In genomic region chr2:12577567-12577966, GRCh38 we compare ENCODE assay signal across 22 cellular contexts.
A peak's percentile ranks its signal among the peaks of the same experiment; 100 is the strongest.
DNase-seq lines count a peak whose midpoint lies in the region; TF ChIP-seq lines count a peak whose summit lies in the region.
"Had no signal": no experiment of that assay in that cellular context is flagged by ENCODE, and none has a peak within 500 bp of the region (broad histone marks: within the 10 kb centered on the region; RNA-seq: fewer than 3 reads in every experiment).

No MANE protein-coding gene starts in this region.

- H3K9me3 Mint-ChIP-seq in neural progenitor cell, result peaks cover 2% of the 10 kb centered on the region
- H3K9me3 Mint-ChIP-seq in activated T-helper 1 cell treated with anti-CD3 and anti-CD28 coated beads, Interleukin-12 subunit alpha, Interleukin-12 subunit beta, Interleukin-2, Interleukin-4 antibody, amounts not matched to agents 30 ng/mL and 10 ng/mL and 1 ng/mL, durations not matched to agents 14 hours and 24 hours and 36 hours, result no peaks in the 10 kb centered on the region
- H3K9me3 Mint-ChIP-seq: CD4-positive, alpha-beta memory T cell; GM23338 had no signal

- H3K27me3 Mint-ChIP-seq in neural progenitor cell (ENCODE audit: insufficient read depth, low read depth), result peaks cover 4% of the 10 kb centered on the region
- H3K27me3 Mint-ChIP-seq in activated T-helper 1 cell treated with anti-CD3 and anti-CD28 coated beads, Interleukin-12 subunit alpha, Interleukin-12 subunit beta, Interleukin-2, Interleukin-4 antibody, amounts not matched to agents 30 ng/mL and 10 ng/mL and 1 ng/mL, durations not matched to agents 14 hours and 24 hours and 36 hours (ENCODE audit: insufficient read depth), result peaks cover 7% of the 10 kb centered on the region
- H3K27me3 Mint-ChIP-seq: CD4-positive, alpha-beta memory T cell had no signal

- no peak overlapping the region for H3K27ac ChIP-seq in WERI-Rb-1
- H3K27ac ChIP-seq in neural progenitor cell, result no peak overlapping the region
- H3K27ac ChIP-seq: A549, HL-60 had no signal

- no peak overlapping the region for H3K9ac ChIP-seq in neural progenitor cell

- intact Hi-C loops in activated T-helper 1 cell treated with anti-CD3 and anti-CD28 coated beads, Interleukin-12 subunit alpha, Interleukin-12 subunit beta, Interleukin-2, Interleukin-4 antibody, amounts not matched to agents 30 ng/mL and 10 ng/mL and 1 ng/mL, durations not matched to agents 14 hours and 24 hours and 36 hours (cut with micrococcal nuclease), result no loop called here

- TF ChIP-seq CTCF in WERI-Rb-1 (IDR thresholded peaks at IDR 0.05; ENCODE audit: low read depth, low read length) (no peak), neural progenitor cell (IDR thresholded peaks at IDR 0.05) (no peak)

- peaks cover 5% of the 10 kb centered on the region for H3K4me1 Mint-ChIP-seq in neural progenitor cell
- H3K4me1 Mint-ChIP-seq in activated T-helper 1 cell treated with anti-CD3 and anti-CD28 coated beads, Interleukin-12 subunit alpha, Interleukin-12 subunit beta, Interleukin-2, Interleukin-4 antibody, amounts not matched to agents 30 ng/mL and 10 ng/mL and 1 ng/mL, durations not matched to agents 14 hours and 24 hours and 36 hours (ENCODE audit: low read depth), result no peaks in the 10 kb centered on the region

- no peaks in the 10 kb centered on the region for H3K4me1 ChIP-seq in neural progenitor cell
- H3K4me1 ChIP-seq: A549, Caco-2, HAP-1 had no signal

- H3K9me3 ChIP-seq in WERI-Rb-1 (ENCODE audit: severe bottlenecking), result no peaks in the 10 kb centered on the region
- H3K9me3 ChIP-seq in neural progenitor cell (ENCODE audit: low read depth), result no peaks in the 10 kb centered on the region
- H3K9me3 ChIP-seq: A549, HAP-1 had no signal

- no peak overlapping the region for H3K4me2 ChIP-seq in neural progenitor cell
- H3K4me2 ChIP-seq: A549, GM23338 had no signal

- no peak overlapping the region for H2AFZ ChIP-seq in neural progenitor cell (replicated peaks)
- H2AFZ ChIP-seq: GM23338 had no signal

- H3K27ac Mint-ChIP-seq in neural progenitor cell, result peak overlapping the region; percentile 26
- no peak overlapping the region for H3K27ac Mint-ChIP-seq in activated T-helper 1 cell treated with anti-CD3 and anti-CD28 coated beads, Interleukin-12 subunit alpha, Interleukin-12 subunit beta, Interleukin-2, Interleukin-4 antibody, amounts not matched to agents 30 ng/mL and 10 ng/mL and 1 ng/mL, durations not matched to agents 14 hours and 24 hours and 36 hours
- H3K27ac Mint-ChIP-seq: GM23338 had no signal

- no peaks in the 10 kb centered on the region for H3K27me3 ChIP-seq in WERI-Rb-1 (ENCODE audit: insufficient read depth, low read depth, severe bottlenecking)
- no peaks in the 10 kb centered on the region for H3K27me3 ChIP-seq in neural progenitor cell

- H3K79me2 ChIP-seq in neural progenitor cell (ENCODE audit: low read depth), result no peaks in the 10 kb centered on the region

- H3K4me3 ChIP-seq in WERI-Rb-1 (ENCODE audit: low read depth, low read length) (no peak overlapping the region), neural progenitor cell (no peak overlapping the region)
- H3K4me3 ChIP-seq: A549, GM23338, HAP-1 had no signal

- DNase-seq in NCI-H82 (lab: John Stamatoyannopoulos, UW) (peak; percentile 29), NCI-H82 treated with DMSO at 0.1 percent for 48 hours (lab: John Stamatoyannopoulos, UW; ENCODE audit: unreplicated experiment) (no peak), WERI-Rb-1 (peak; percentile 38), neural progenitor cell (ENCODE audit: low spot score) (no peak), RPMI8226 (no peak)
- DNase-seq in activated T-helper 1 cell treated with anti-CD3 and anti-CD28 coated beads, Interleukin-12 subunit alpha, Interleukin-12 subunit beta, Interleukin-2, Interleukin-4 antibody, amounts not matched to agents 30 ng/mL and 10 ng/mL and 1 ng/mL, durations not matched to agents 14 hours and 24 hours and 36 hours (ENCODE audit: low spot score), result no peak
- no peak for DNase-seq in activated CD4-positive, alpha-beta T cell treated with anti-CD3 and anti-CD28 coated beads for 48 hours
- DNase-seq: C1 segment of cervical spinal cord; Caco-2; CD4-positive, alpha-beta memory T cell; Karpas-422; NCI-H1092 treated with DMSO at 0.1 percent for 48 hours; NCI-H146; NCI-H1930; NCI-H2107; NCI-H446 treated with DMSO at 0.1 percent for 48 hours; SHP77 treated with DMSO at 0.1 percent for 48 hours; T-helper 1 cell had no signal

- peaks cover 2% of the 10 kb centered on the region for H3K36me3 Mint-ChIP-seq in neural progenitor cell
- H3K36me3 Mint-ChIP-seq in activated T-helper 1 cell treated with anti-CD3 and anti-CD28 coated beads, Interleukin-12 subunit alpha, Interleukin-12 subunit beta, Interleukin-2, Interleukin-4 antibody, amounts not matched to agents 30 ng/mL and 10 ng/mL and 1 ng/mL, durations not matched to agents 14 hours and 24 hours and 36 hours (ENCODE audit: low read depth), result peaks cover 2% of the 10 kb centered on the region
- H3K36me3 Mint-ChIP-seq: CD4-positive, alpha-beta memory T cell had no signal

- no peak overlapping the region for H3K4me3 Mint-ChIP-seq in neural progenitor cell
- H3K4me3 Mint-ChIP-seq in activated T-helper 1 cell treated with anti-CD3 and anti-CD28 coated beads, Interleukin-12 subunit alpha, Interleukin-12 subunit beta, Interleukin-2, Interleukin-4 antibody, amounts not matched to agents 30 ng/mL and 10 ng/mL and 1 ng/mL, durations not matched to agents 14 hours and 24 hours and 36 hours, result no peak overlapping the region
- H3K4me3 Mint-ChIP-seq: CD4-positive, alpha-beta memory T cell; GM23338 had no signal

- H4K20me1 ChIP-seq in neural progenitor cell (ENCODE audit: low read depth), result no peaks in the 10 kb centered on the region

- H3K36me3 ChIP-seq in WERI-Rb-1 (no peaks in the 10 kb centered on the region), neural progenitor cell (no peaks in the 10 kb centered on the region)
- H3K36me3 ChIP-seq: HAP-1 had no signal

- no peaks in the 10 kb centered on the region for H3F3A ChIP-seq in neural progenitor cell (ENCODE audit: low read depth)

Comparison
In these comparisons a context has a peak if more than half of its experiments do, and no peak if none do; other contexts are left out.
1. DNase-seq: peak in NCI-H82 (single experiment) and WERI-Rb-1 (single experiment); none in NCI-H82 treated with DMSO at 0.1 percent for 48 hours (single experiment), neural progenitor cell (single experiment), activated T-helper 1 cell treated with anti-CD3 and anti-CD28 coated beads, Interleukin-12 subunit alpha, Interleukin-12 subunit beta, Interleukin-2, Interleukin-4 antibody, amounts not matched to agents 30 ng/mL and 10 ng/mL and 1 ng/mL, durations not matched to agents 14 hours and 24 hours and 36 hours (single experiment), activated CD4-positive, alpha-beta T cell treated with anti-CD3 and anti-CD28 coated beads for 48 hours (single experiment) and RPMI8226 (single experiment).